ENCODE assay signal across 18 cellular contexts in the genomic region with DNA sequence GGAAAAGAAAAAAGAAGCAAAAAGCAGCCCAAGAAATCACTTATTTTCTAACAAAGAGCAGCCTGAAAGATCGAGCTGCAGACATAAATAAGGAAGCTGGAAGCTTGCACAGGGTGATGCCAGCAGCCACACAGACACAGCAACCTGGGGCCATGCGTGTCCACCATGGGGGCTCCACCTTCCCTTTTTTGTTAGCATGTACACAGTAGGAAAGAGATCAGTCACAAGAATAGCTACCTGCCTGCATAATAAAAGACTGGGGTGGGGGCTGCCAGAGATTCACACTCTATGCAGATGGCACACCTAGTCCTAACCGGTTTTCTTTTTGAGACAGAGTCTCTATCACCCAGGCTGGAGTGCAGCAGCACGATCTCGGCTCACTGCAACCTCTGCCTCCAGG.
"Had no signal": no experiment of that assay in that cellular context is flagged by ENCODE, and none has a peak within 500 bp of the region (broad histone marks: within the 10 kb centered on the region; RNA-seq: fewer than 3 reads in every experiment).

No MANE protein-coding gene starts in this region.

- H3K36me3 ChIP-seq: left lung, neural progenitor cell, ovary, stomach, thoracic aorta had no signal

- H3K4me3 ChIP-seq: body of pancreas, left lung, neural progenitor cell, ovary, smooth muscle cell, stomach, thoracic aorta had no signal

- DNase-seq: activated CD4-positive, alpha-beta T cell treated with anti-CD3 and anti-CD28 coated beads, Interleukin-2, amount 10 ng/mL, durations not matched to agents 24 days and 14 days; activated CD8-positive, alpha-beta T cell treated with anti-CD3 and anti-CD28 coated beads, Interleukin-2, amount 10 ng/mL, durations not matched to agents 7 days and 5 days; activated naive CD4-positive, alpha-beta T cell treated with anti-CD3 and anti-CD28 coated beads for 36 hours; activated T-cell treated with anti-CD3 and anti-CD28 coated beads, Interleukin-2, amount 50 U/mL, for 24 hours; body of pancreas; caudate nucleus; effector memory CD8-positive, alpha-beta T cell; hippocampal formation; left lung; mammary epithelial cell; ovary; stimulated activated CD4-positive, alpha-beta T cell treated with anti-CD3 and anti-CD28 coated beads, Interleukin-4, amount 100 ng/mL, for 1 hour; stomach; SW 1271; T-helper 2 cell had no signal

- H3K9ac ChIP-seq: neural progenitor cell had no signal

- H3K27me3 Mint-ChIP-seq: activated CD4-positive, alpha-beta T cell treated with anti-CD3 and anti-CD28 coated beads, Interleukin-2, amount 10 ng/mL, durations not matched to agents 24 days and 14 days; activated T-cell treated with anti-CD3 and anti-CD28 coated beads, Interleukin-2, amount 50 U/mL, for 24 hours; effector memory CD8-positive, alpha-beta T cell had no signal

- H3K9me3 Mint-ChIP-seq: activated CD4-positive, alpha-beta T cell treated with anti-CD3 and anti-CD28 coated beads, Interleukin-2, amount 10 ng/mL, durations not matched to agents 24 days and 14 days; activated naive CD4-positive, alpha-beta T cell treated with anti-CD3 and anti-CD28 coated beads for 36 hours; activated T-cell treated with anti-CD3 and anti-CD28 coated beads, Interleukin-2, amount 50 U/mL, for 24 hours; effector memory CD8-positive, alpha-beta T cell had no signal

- H3K4me3 Mint-ChIP-seq: activated CD4-positive, alpha-beta T cell treated with anti-CD3 and anti-CD28 coated beads, Interleukin-2, amount 10 ng/mL, durations not matched to agents 24 days and 14 days; activated CD8-positive, alpha-beta T cell treated with anti-CD3 and anti-CD28 coated beads, Interleukin-2, amount 10 ng/mL, durations not matched to agents 7 days and 5 days; activated naive CD4-positive, alpha-beta T cell treated with anti-CD3 and anti-CD28 coated beads for 36 hours; activated T-cell treated with anti-CD3 and anti-CD28 coated beads, Interleukin-2, amount 50 U/mL, for 24 hours; effector memory CD8-positive, alpha-beta T cell; neural progenitor cell had no signal

- H3K9me3 ChIP-seq: body of pancreas, left lung, ovary, stomach, thoracic aorta had no signal

- H3K27ac ChIP-seq: body of pancreas, left lung, neural progenitor cell, ovary, stomach, thoracic aorta had no signal

- H3K27me3 ChIP-seq: body of pancreas, left lung, neural progenitor cell, ovary, stomach had no signal

- H3K27ac Mint-ChIP-seq: activated CD4-positive, alpha-beta T cell treated with anti-CD3 and anti-CD28 coated beads, Interleukin-2, amount 10 ng/mL, durations not matched to agents 24 days and 14 days; activated CD8-positive, alpha-beta T cell treated with anti-CD3 and anti-CD28 coated beads, Interleukin-2, amount 10 ng/mL, durations not matched to agents 7 days and 5 days; activated naive CD4-positive, alpha-beta T cell treated with anti-CD3 and anti-CD28 coated beads for 36 hours; activated T-cell treated with anti-CD3 and anti-CD28 coated beads, Interleukin-2, amount 50 U/mL, for 24 hours; effector memory CD8-positive, alpha-beta T cell; neural progenitor cell had no signal

- H3K36me3 Mint-ChIP-seq: neural progenitor cell had no signal
